Comparison of ENCODE assay signal across 8 cellular contexts in genomic region chr14:72024043-72024407, GRCh38.
DNase-seq lines count a peak whose midpoint lies in the region; ATAC-seq and TF ChIP-seq lines count a peak whose summit lies in the region.

No MANE protein-coding gene starts in this region.

- no peaks in the 10 kb centered on the region for H3K27me3 ChIP-seq in adipocyte (replicated peaks; ENCODE audit: control insufficient read depth, insufficient read depth, low read length)

- peaks cover 46% of the 10 kb centered on the region for H3K27me3 Mint-ChIP-seq in stimulated activated naive CD8-positive, alpha-beta T cell treated with anti-CD3 and anti-CD28 coated beads, Interleukin-15, Interleukin-2, amounts not matched to agents 100 ng/mL and 50 ng/mL, for 24 hours

- no peaks in the 10 kb centered on the region for H3K36me3 Mint-ChIP-seq in stimulated activated naive CD8-positive, alpha-beta T cell treated with anti-CD3 and anti-CD28 coated beads, Interleukin-15, Interleukin-2, amounts not matched to agents 100 ng/mL and 50 ng/mL, for 24 hours (ENCODE audit: low read depth)

- peak; percentile 75 for TF ChIP-seq CTCF in C4-2B (conservative IDR thresholded peaks at IDR 0.05)

- no peaks in the 10 kb centered on the region for H3K9me3 ChIP-seq in adipocyte (ENCODE audit: control insufficient read depth, low read length)

- peak overlapping the region; percentile 34 for H3K27ac Mint-ChIP-seq in stimulated activated naive CD8-positive, alpha-beta T cell treated with anti-CD3 and anti-CD28 coated beads, Interleukin-15, Interleukin-2, amounts not matched to agents 100 ng/mL and 50 ng/mL, for 24 hours

- H3K4me1 ChIP-seq in adipocyte (ENCODE audit: control insufficient read depth, insufficient read depth, low read length), result peaks cover 4% of the 10 kb centered on the region

- no peak overlapping the region for H3K4me3 ChIP-seq in adipocyte (ENCODE audit: low read length)

- no peaks in the 10 kb centered on the region for H3K36me3 ChIP-seq in adipocyte (ENCODE audit: control insufficient read depth, insufficient read depth, low read length, severe bottlenecking)

- H3K4me3 Mint-ChIP-seq in stimulated activated naive CD8-positive, alpha-beta T cell treated with anti-CD3 and anti-CD28 coated beads, Interleukin-15, Interleukin-2, amounts not matched to agents 100 ng/mL and 50 ng/mL, for 24 hours, result no peak overlapping the region

- H3K27ac ChIP-seq in C4-2B, result no peak overlapping the region

- ATAC-seq in HG02970 (IDR thresholded peaks at IDR 0.05; ENCODE audit: low FRiP score, unreplicated experiment), result no peak

- peak; percentile 17 for DNase-seq in HCEC 1CT
- peak; percentile 76 for DNase-seq in RKO (ENCODE audit: low spot score)
- peak; percentile 29 for DNase-seq in adipocyte (ENCODE audit: low read depth)
- DNase-seq in left kidney (ENCODE audit: low read depth, low spot score), result peak; percentile 61
- DNase-seq in NCI-H2227 (lab: John Stamatoyannopoulos, UW; ENCODE audit: unreplicated experiment), result no peak

- peaks cover 17% of the 10 kb centered on the region for H3K4me1 Mint-ChIP-seq in stimulated activated naive CD8-positive, alpha-beta T cell treated with anti-CD3 and anti-CD28 coated beads, Interleukin-15, Interleukin-2, amounts not matched to agents 100 ng/mL and 50 ng/mL, for 24 hours (ENCODE audit: low read depth)

- H3K9me3 Mint-ChIP-seq in stimulated activated naive CD8-positive, alpha-beta T cell treated with anti-CD3 and anti-CD28 coated beads, Interleukin-15, Interleukin-2, amounts not matched to agents 100 ng/mL and 50 ng/mL, for 24 hours, result no peaks in the 10 kb centered on the region

- H3K9ac ChIP-seq in adipocyte (ENCODE audit: low read length), result no peak overlapping the region
